9 cellular contexts compared by ENCODE assay signal in the genomic region with DNA sequence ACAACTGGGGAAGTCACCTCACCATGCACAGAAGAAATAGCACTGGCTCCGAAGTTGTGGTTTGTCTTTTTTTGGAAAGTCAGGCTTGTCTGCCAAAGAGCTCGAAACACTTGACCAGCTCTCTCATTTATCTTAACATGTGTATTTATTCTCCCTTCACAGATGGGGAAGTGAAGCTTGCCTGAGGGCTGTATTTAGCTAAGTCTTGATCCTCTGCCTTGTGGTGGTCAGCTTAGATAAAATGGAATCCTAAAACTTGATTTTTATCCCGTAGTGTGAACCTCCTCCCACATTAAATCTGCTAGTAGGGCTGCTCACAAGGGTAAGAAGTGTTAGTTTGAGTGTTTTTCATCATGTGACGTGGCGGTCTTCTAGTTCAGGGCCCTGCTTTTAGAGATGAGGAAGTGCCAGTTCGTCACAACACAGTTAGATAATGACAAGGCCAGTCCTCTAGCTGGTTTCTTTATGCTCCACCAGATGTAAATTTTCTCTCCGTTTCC. TPM values are rescaled to one million over a fixed set of nuclear protein-coding genes. Genes with fewer than 3 reads are reported as not detected.
DNase-seq lines count a peak whose midpoint lies in the region; ATAC-seq, FAIRE-seq and TF ChIP-seq lines count a peak whose summit lies in the region.
"Had no signal": no experiment of that assay in that cellular context is flagged by ENCODE, and none has a peak within 500 bp of the region (broad histone marks: within the 10 kb centered on the region; RNA-seq: fewer than 3 reads in every experiment).

No MANE protein-coding gene starts in this region.

- no peaks in the 10 kb centered on the region for H3K27me3 Mint-ChIP-seq in stimulated activated naive CD8-positive, alpha-beta T cell treated with anti-CD3 and anti-CD28 coated beads, Interleukin-15, amount 100 ng/mL, for 72 hours
- H3K27me3 Mint-ChIP-seq in chondrocyte (ENCODE audit: low read depth), result no peaks in the 10 kb centered on the region
- no peaks in the 10 kb centered on the region for H3K27me3 Mint-ChIP-seq in activated CD4-positive, alpha-beta T cell treated with anti-CD3 and anti-CD28 coated beads, Interleukin-2, amount 10 ng/mL, durations not matched to agents 7 days and 5 days

- H3K27me3 ChIP-seq in pancreas (no peaks in the 10 kb centered on the region), H7 (ENCODE audit: control insufficient read depth, insufficient read depth, low read length) (no peaks in the 10 kb centered on the region)

- H3K36me3 ChIP-seq in pancreas (no peaks in the 10 kb centered on the region), H7 (replicated peaks; ENCODE audit: control insufficient read depth, insufficient read depth, low read length) (no peaks in the 10 kb centered on the region)

- CTCF ChIA-PET in activated CD4-positive, alpha-beta T cell treated with anti-CD3 and anti-CD28 coated beads, Interleukin-2, amount 10 ng/mL, durations not matched to agents 7 days and 5 days (lab: Charles Lee), result interaction anchor here (0.7 to 1.5 kb wide), 4 partner anchors 11 to 40 kb away, joined by 3 to 5 read pairs (median 3); no protein-coding TSS in a partner anchor

- no peaks in the 10 kb centered on the region for H3K9me3 ChIP-seq in pancreas

- no peak overlapping the region for H3K4me3 ChIP-seq in pancreas
- H3K4me3 ChIP-seq in H7 (ENCODE audit: insufficient read depth, low read depth, low read length), result no peak overlapping the region

- peak; percentile 50 for ATAC-seq in stimulated activated naive CD8-positive, alpha-beta T cell treated with anti-CD3 and anti-CD28 coated beads, Interleukin-15, Interleukin-2, amounts not matched to agents 100 U/mL and 50 U/mL, for 24 hours
- no peak for ATAC-seq in stimulated activated naive CD8-positive, alpha-beta T cell treated with anti-CD3 and anti-CD28 coated beads, Interleukin-15, amount 100 ng/mL, for 72 hours
- ATAC-seq in HG03460 (IDR thresholded peaks at IDR 0.05; ENCODE audit: unreplicated experiment), result peak; percentile 79
- peak; percentile 57 to 87 (median 80) for ATAC-seq in pancreas

- peak overlapping the region; percentile 1 to 81 (median 55) for H3K27ac ChIP-seq in pancreas
- H3K27ac ChIP-seq: parathyroid adenoma had no signal

- peaks cover 0 to 20% (median 9%) of the 10 kb centered on the region in 3 donors for H3K4me1 ChIP-seq in pancreas

- TF ChIP-seq CTCF in chondrocyte (IDR thresholded peaks at IDR 0.05) (no peak), pancreas (IDR thresholded peaks at IDR 0.05) (no peak)

- POLR2A ChIA-PET in activated CD4-positive, alpha-beta T cell treated with anti-CD3 and anti-CD28 coated beads, Interleukin-2, amount 10 ng/mL, durations not matched to agents 7 days and 5 days (lab: Charles Lee), result no interaction called here

- no peak overlapping the region for H3K4me3 Mint-ChIP-seq in stimulated activated naive CD8-positive, alpha-beta T cell treated with anti-CD3 and anti-CD28 coated beads, Interleukin-15, amount 100 ng/mL, for 72 hours
- H3K4me3 Mint-ChIP-seq in chondrocyte (ENCODE audit: unreplicated experiment), result no peak overlapping the region
- H3K4me3 Mint-ChIP-seq in activated CD4-positive, alpha-beta T cell treated with anti-CD3 and anti-CD28 coated beads, Interleukin-2, amount 10 ng/mL, durations not matched to agents 7 days and 5 days, result no peak overlapping the region

- no peak overlapping the region for H3K27ac Mint-ChIP-seq in stimulated activated naive CD8-positive, alpha-beta T cell treated with anti-CD3 and anti-CD28 coated beads, Interleukin-15, amount 100 ng/mL, for 72 hours
- H3K27ac Mint-ChIP-seq in chondrocyte (ENCODE audit: unreplicated experiment), result peak overlapping the region; percentile 65
- H3K27ac Mint-ChIP-seq in activated CD4-positive, alpha-beta T cell treated with anti-CD3 and anti-CD28 coated beads, Interleukin-2, amount 10 ng/mL, durations not matched to agents 7 days and 5 days, result no peak overlapping the region

- WGBS in pancreas, 2 donors, result 28 to 29% methylated on average over 7 of the region's 7 CpGs

- peaks cover 5% of the 10 kb centered on the region for H3K36me3 Mint-ChIP-seq in chondrocyte (ENCODE audit: low read depth)
- H3K36me3 Mint-ChIP-seq in activated CD4-positive, alpha-beta T cell treated with anti-CD3 and anti-CD28 coated beads, Interleukin-2, amount 10 ng/mL, durations not matched to agents 7 days and 5 days (ENCODE audit: low read depth), result no peaks in the 10 kb centered on the region

- intact Hi-C loops in pancreas (cut with DNase I), result no loop called here

- H3K9me3 Mint-ChIP-seq in stimulated activated naive CD8-positive, alpha-beta T cell treated with anti-CD3 and anti-CD28 coated beads, Interleukin-15, amount 100 ng/mL, for 72 hours, result no peaks in the 10 kb centered on the region
- H3K9me3 Mint-ChIP-seq in chondrocyte (ENCODE audit: low read depth), result no peaks in the 10 kb centered on the region
- H3K9me3 Mint-ChIP-seq in activated CD4-positive, alpha-beta T cell treated with anti-CD3 and anti-CD28 coated beads, Interleukin-2, amount 10 ng/mL, durations not matched to agents 7 days and 5 days, result no peaks in the 10 kb centered on the region

- H3K4me1 Mint-ChIP-seq in stimulated activated naive CD8-positive, alpha-beta T cell treated with anti-CD3 and anti-CD28 coated beads, Interleukin-15, amount 100 ng/mL, for 72 hours, result peaks cover 9% of the 10 kb centered on the region
- peaks cover 58% of the 10 kb centered on the region for H3K4me1 Mint-ChIP-seq in chondrocyte (ENCODE audit: low read depth)
- no peaks in the 10 kb centered on the region for H3K4me1 Mint-ChIP-seq in activated CD4-positive, alpha-beta T cell treated with anti-CD3 and anti-CD28 coated beads, Interleukin-2, amount 10 ng/mL, durations not matched to agents 7 days and 5 days

- no peak for DNase-seq in stimulated activated naive CD8-positive, alpha-beta T cell treated with anti-CD3 and anti-CD28 coated beads, Interleukin-15, Interleukin-2, amounts not matched to agents 100 U/mL and 50 U/mL, for 24 hours
- no peak for DNase-seq in stimulated activated naive CD8-positive, alpha-beta T cell treated with anti-CD3 and anti-CD28 coated beads, Interleukin-15, amount 100 ng/mL, for 72 hours
- DNase-seq in chondrocyte (ENCODE audit: low spot score), result no peak
- DNase-seq in pancreas, result peak in 1 of 6 donors; percentile 34
- no peak for DNase-seq in H7
- DNase-seq in activated CD4-positive, alpha-beta T cell treated with anti-CD3 and anti-CD28 coated beads, Interleukin-2, amount 10 ng/mL, durations not matched to agents 7 days and 5 days, result no peak
- DNase-seq in GOT3 (lab: John Stamatoyannopoulos, UW), result no peak

- FAIRE-seq in pancreas (lab: Jason Lieb, UNC), result no peak

RNA-seq across cellular contexts. Expression of a gene that starts 26.7 kb away (rescaled TPM):
- total RNA-seq in chondrocyte, result 5.6 to 10.0 TPM (median 6.6 TPM) in 3 replicates
- total RNA-seq in pancreas, result 1 to 10 TPM; 3.4 to 5.2 (median 4.1) TPM
- polyA plus RNA-seq in pancreas, result 1 to 10 TPM; 2.0 to 3.6 TPM
- total RNA-seq in H7 (2014; rRNA removed; shearing (Covaris generic)), result 8.4 and 9.4 TPM in 2 replicates
- total RNA-seq in activated CD4-positive, alpha-beta T cell treated with anti-CD3 and anti-CD28 coated beads, Interleukin-2, amount 10 ng/mL, durations not matched to agents 7 days and 5 days, result 10 to 100 TPM in 1 of 2 experiments, 1 to 10 TPM in 1; 9.7 to 10.8 TPM

RNA-seq across cellular contexts. Expression of a gene that starts 26.8 kb away (rescaled TPM):
- total RNA-seq in chondrocyte (90.0 to 140 TPM (median 136 TPM) in 3 replicates), pancreas (10 to 100 TPM; 16.9 to 37.5 (median 18.8) TPM)
- 10 to 100 TPM; 16.7 to 16.8 TPM for polyA plus RNA-seq in pancreas
- total RNA-seq in H7 (2014; rRNA removed; shearing (Covaris generic)), result 25.7 and 40.4 TPM in 2 replicates
- total RNA-seq in activated CD4-positive, alpha-beta T cell treated with anti-CD3 and anti-CD28 coated beads, Interleukin-2, amount 10 ng/mL, durations not matched to agents 7 days and 5 days, result 1 to 10 TPM; 6.0 to 8.3 TPM

RNA-seq across cellular contexts. Expression of a gene that starts 47.7 kb away (rescaled TPM):
- 14.5 to 25.5 TPM (median 14.9 TPM) in 3 replicates for total RNA-seq in chondrocyte
- 10 to 100 TPM in 3 of 6 donors, 1 to 10 TPM in 3; 8.1 to 13.3 (median 9.8) TPM for total RNA-seq in pancreas
- 10 to 100 TPM in 1 of 2 donors, 1 to 10 TPM in 1; 5.0 to 14.4 TPM for polyA plus RNA-seq in pancreas
- total RNA-seq in H7 (2014; rRNA removed; shearing (Covaris generic)), result 18.3 and 18.8 TPM in 2 replicates
- total RNA-seq in activated CD4-positive, alpha-beta T cell treated with anti-CD3 and anti-CD28 coated beads, Interleukin-2, amount 10 ng/mL, durations not matched to agents 7 days and 5 days, result 10 to 100 TPM; 20.4 to 22.3 TPM

RNA-seq across cellular contexts. Expression of a gene that starts 47.9 kb away (rescaled TPM):
- total RNA-seq in chondrocyte (14.1 to 16.0 TPM (median 14.2 TPM) in 3 replicates), pancreas (10 to 100 TPM in 1 of 6 donors, 1 to 10 TPM in 5; 4.0 to 10.3 (median 5.1) TPM)
- polyA plus RNA-seq in pancreas, result 1 to 10 TPM; 5.6 to 7.3 TPM
- total RNA-seq in H7 (2014; rRNA removed; shearing (Covaris generic)), result 5.7 and 7.2 TPM in 2 replicates
- total RNA-seq in activated CD4-positive, alpha-beta T cell treated with anti-CD3 and anti-CD28 coated beads, Interleukin-2, amount 10 ng/mL, durations not matched to agents 7 days and 5 days, result 10 to 100 TPM; 10.0 to 10.3 TPM
